Comparison of ENCODE assay signal across 30 cellular contexts in the genomic region with DNA sequence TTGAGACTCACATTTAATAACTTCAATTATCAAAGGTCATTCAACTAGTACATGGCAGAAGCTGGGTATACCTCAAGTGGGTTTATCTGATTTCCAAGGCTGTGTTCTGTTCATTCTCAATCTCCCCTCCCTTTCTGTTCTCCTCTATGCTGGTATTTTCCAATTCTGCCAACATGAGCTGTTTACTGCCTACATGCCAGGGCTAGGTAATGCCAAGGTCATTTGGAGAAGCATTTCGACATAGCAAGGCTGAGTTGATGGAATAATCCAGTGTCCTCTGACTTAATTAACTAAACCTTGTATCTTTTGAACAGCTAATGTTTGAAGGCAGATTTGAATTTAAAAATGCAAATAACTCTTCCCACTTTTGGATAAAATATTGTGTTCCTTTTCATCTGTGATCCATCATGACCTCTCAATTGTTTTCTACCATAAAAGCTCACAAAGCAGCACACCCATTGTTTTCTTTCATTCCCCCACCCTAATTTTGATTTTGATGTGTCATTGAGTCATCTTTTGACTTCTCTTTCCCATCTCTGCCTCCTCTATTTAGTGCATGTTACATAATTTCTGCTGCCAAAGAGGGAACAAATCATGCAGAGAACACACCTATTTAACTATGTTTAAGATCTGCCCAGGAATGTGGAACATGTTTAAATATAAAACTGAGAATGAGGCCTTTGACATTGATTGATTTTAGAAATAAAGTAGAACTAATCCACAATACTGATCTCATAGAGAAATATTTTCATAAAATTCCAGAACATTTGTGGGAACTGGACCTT.
DNase-seq lines count a peak whose midpoint lies in the region; ATAC-seq and TF ChIP-seq lines count a peak whose summit lies in the region.
"Had no signal": no experiment of that assay in that cellular context is flagged by ENCODE, and none has a peak within 500 bp of the region (broad histone marks: within the 10 kb centered on the region; RNA-seq: fewer than 3 reads in every experiment).

No MANE protein-coding gene starts in this region.

- TF ChIP-seq POLR2A in breast epithelium (IDR thresholded peaks at IDR 0.05), result no peak
- TF ChIP-seq POLR2A in stomach (IDR thresholded peaks at IDR 0.05), result no peak

- H3K27me3 Mint-ChIP-seq in CD4-positive, alpha-beta T cell, result peaks cover 37% of the 10 kb centered on the region

- peak overlapping the region; percentile 45 to 50 for H3K27ac ChIP-seq in breast epithelium
- H3K27ac ChIP-seq in left lung, result no peak overlapping the region
- H3K27ac ChIP-seq in stomach, result peak overlapping the region in 3 of 5 donors; percentile 26 to 31 (median 30)
- no peak overlapping the region for H3K27ac ChIP-seq in CD4-positive, alpha-beta T cell (ENCODE audit: low read depth, low read length)
- H3K27ac ChIP-seq: ascending aorta, C4-2B, lower lobe of right lung, psoas muscle had no signal

- TF ChIP-seq CTCF in breast epithelium (IDR thresholded peaks at IDR 0.05) (no peak), fibroblast of the aortic adventitia (IDR thresholded peaks at IDR 0.05; ENCODE audit: insufficient read depth, low read length) (no peak), left lung (IDR thresholded peaks at IDR 0.05) (no peak), stomach (IDR thresholded peaks at IDR 0.05) (no peak)
- TF ChIP-seq CTCF in CD4-positive, alpha-beta T cell (IDR thresholded peaks at IDR 0.05), result no peak

- no peaks in the 10 kb centered on the region for H3K36me3 ChIP-seq in breast epithelium
- no peaks in the 10 kb centered on the region for H3K36me3 ChIP-seq in left lung
- no peaks in the 10 kb centered on the region for H3K36me3 ChIP-seq in stomach
- H3K36me3 ChIP-seq: ascending aorta, lower lobe of right lung had no signal

- ATAC-seq in left lung (peak; percentile 26), GM19455 (IDR thresholded peaks at IDR 0.05; ENCODE audit: unreplicated experiment) (no peak), HG03565 (IDR thresholded peaks at IDR 0.05; ENCODE audit: unreplicated experiment) (no peak)
- no peak for ATAC-seq in CD4-positive, alpha-beta T cell (ENCODE audit: poor library complexity)
- ATAC-seq: activated CD8-positive, alpha-beta T cell treated with anti-CD3 and anti-CD28 coated beads, Interleukin-2, amount 10 ng/mL, durations not matched to agents 7 days and 5 days; HCT116; lower lobe of right lung; naive thymus-derived CD8-positive, alpha-beta T cell; PC-3; stimulated activated naive B cell treated with anti-CD40 and anti-IgM and Interleukin-4, amounts not matched to agents 10 μg/mL and 1 μg/mL and 100 μg/mL, for 72 hours had no signal

- CTCF ChIA-PET in CD4-positive, alpha-beta T cell (lab: Charles Lee), result no interaction called here

- intact Hi-C loops in breast epithelium (cut with DNase I; ENCODE audit: low total_unique reads) (no loop called here), left lung (cut with DNase I) (no loop called here), stomach (cut with DNase I; ENCODE audit: low total_unique reads) (no loop called here)
- intact Hi-C loops in CD4-positive, alpha-beta T cell (cut with DNase I, micrococcal nuclease), result no loop called here

- no peak overlapping the region for H3K4me3 Mint-ChIP-seq in CD4-positive, alpha-beta T cell
- H3K4me3 Mint-ChIP-seq: activated CD8-positive, alpha-beta T cell treated with anti-CD3 and anti-CD28 coated beads, Interleukin-2, amount 10 ng/mL, durations not matched to agents 7 days and 5 days; activated naive CD4-positive, alpha-beta T cell treated with anti-CD3 and anti-CD28 coated beads, Interleukin-2, amount 50 U/mL, for 24 hours; endodermal cell; naive thymus-derived CD8-positive, alpha-beta T cell; stimulated activated naive B cell treated with anti-CD40 and anti-IgM and Interleukin-4, amounts not matched to agents 10 μg/mL and 1 μg/mL and 100 μg/mL, for 72 hours had no signal

- H3K9me3 ChIP-seq in breast epithelium (no peaks in the 10 kb centered on the region), left lung (peaks cover 0 to 7% of the 10 kb centered on the region in 2 donors), stomach (peaks cover 0 to 5% (median 0%) of the 10 kb centered on the region in 4 donors)
- H3K9me3 ChIP-seq in CD4-positive, alpha-beta T cell (ENCODE audit: control insufficient read depth, low read length), result no peaks in the 10 kb centered on the region
- H3K9me3 ChIP-seq: ascending aorta, lower lobe of right lung had no signal

- H3K4me1 ChIP-seq in breast epithelium (no peaks in the 10 kb centered on the region), left lung (no peaks in the 10 kb centered on the region), stomach (peaks cover 7 to 23% (median 12%) of the 10 kb centered on the region in 4 donors)
- H3K4me1 ChIP-seq: lower lobe of right lung had no signal

- no peak for TF ChIP-seq EP300 in stomach (IDR thresholded peaks at IDR 0.05)

- H3K4me3 ChIP-seq in breast epithelium (no peak overlapping the region), fibroblast of the aortic adventitia (ENCODE audit: low read depth, low read length) (no peak overlapping the region), left lung (no peak overlapping the region), stomach (no peak overlapping the region)
- H3K4me3 ChIP-seq: ascending aorta, lower lobe of right lung, psoas muscle, skin epidermis had no signal

- WGBS in stomach, 5 donors, result 12 to 48% (median 32%) methylated on average over 1 of the region's 1 CpG

- H3K27ac Mint-ChIP-seq in CD4-positive, alpha-beta T cell, result no peak overlapping the region
- H3K27ac Mint-ChIP-seq: activated CD8-positive, alpha-beta T cell treated with anti-CD3 and anti-CD28 coated beads, Interleukin-2, amount 10 ng/mL, durations not matched to agents 7 days and 5 days; activated naive CD4-positive, alpha-beta T cell treated with anti-CD3 and anti-CD28 coated beads, Interleukin-2, amount 50 U/mL, for 24 hours; activated T-helper 2 cell treated with anti-CD3 and anti-CD28 coated beads, Interferon-gamma antibody, Interleukin-2, Interleukin-4, amounts not matched to agents 10 μg/mL and 5 μg/mL and 100 μg/mL, durations not matched to agents 14 hours and 24 hours and 36 hours; endodermal cell; naive thymus-derived CD8-positive, alpha-beta T cell; stimulated activated naive B cell treated with anti-CD40 and anti-IgM and Interleukin-4, amounts not matched to agents 10 μg/mL and 1 μg/mL and 100 μg/mL, for 72 hours had no signal

- peaks cover 2% of the 10 kb centered on the region for H3K9me3 Mint-ChIP-seq in CD4-positive, alpha-beta T cell
- H3K9me3 Mint-ChIP-seq: activated naive CD4-positive, alpha-beta T cell treated with anti-CD3 and anti-CD28 coated beads, Interleukin-2, amount 50 U/mL, for 24 hours had no signal

- H3K4me1 Mint-ChIP-seq in CD4-positive, alpha-beta T cell (ENCODE audit: low read depth), result no peaks in the 10 kb centered on the region
- H3K4me1 Mint-ChIP-seq: activated naive CD4-positive, alpha-beta T cell treated with anti-CD3 and anti-CD28 coated beads, Interleukin-2, amount 50 U/mL, for 24 hours; endodermal cell; naive thymus-derived CD8-positive, alpha-beta T cell; stimulated activated naive B cell treated with anti-CD40 and anti-IgM and Interleukin-4, amounts not matched to agents 10 μg/mL and 1 μg/mL and 100 μg/mL, for 72 hours had no signal

- POLR2A ChIA-PET in CD4-positive, alpha-beta T cell (lab: Charles Lee), result no interaction called here

- no peaks in the 10 kb centered on the region for H3K27me3 ChIP-seq in breast epithelium
- H3K27me3 ChIP-seq in left lung, result no peaks in the 10 kb centered on the region
- no peaks in the 10 kb centered on the region for H3K27me3 ChIP-seq in stomach
- H3K27me3 ChIP-seq in CD4-positive, alpha-beta T cell (ENCODE audit: control insufficient read depth, insufficient read depth, low read length), result no peaks in the 10 kb centered on the region
- H3K27me3 ChIP-seq: ascending aorta had no signal

- DNase-seq in breast epithelium (ENCODE audit: low spot score in 2 of 2) (peak in 1 of 2 donors; percentile 35), fibroblast of the aortic adventitia (ENCODE audit: low read depth) (peak; percentile 9), left lung (no peak), stomach (no peak), AG08396 (ENCODE audit: low spot score) (no peak)
- DNase-seq in CD4-positive, alpha-beta T cell, result no peak
- DNase-seq: activated CD8-positive, alpha-beta T cell treated with anti-CD3 and anti-CD28 coated beads, Interleukin-2, amount 10 ng/mL, durations not matched to agents 7 days and 5 days; Calu3; central memory CD4-positive, alpha-beta T cell; DMS79; endodermal cell; Kasumi-1; lower lobe of right lung; naive thymus-derived CD8-positive, alpha-beta T cell; NCI-H1436; NCI-H2081; NCI-H526; NK-92 treated with Interleukin-12 subunit alpha and Interleukin-12 subunit beta, amount 100 ng/mL, for 24 hours; PC-3; psoas muscle; SHP77; stimulated activated naive B cell treated with anti-CD40 and anti-IgM and Interleukin-4, amounts not matched to agents 10 μg/mL and 1 μg/mL and 100 μg/mL, for 72 hours had no signal

- H3K36me3 Mint-ChIP-seq in CD4-positive, alpha-beta T cell (ENCODE audit: low read depth), result no peaks in the 10 kb centered on the region
- H3K36me3 Mint-ChIP-seq: activated naive CD4-positive, alpha-beta T cell treated with anti-CD3 and anti-CD28 coated beads, Interleukin-2, amount 50 U/mL, for 24 hours; naive thymus-derived CD8-positive, alpha-beta T cell; stimulated activated naive B cell treated with anti-CD40 and anti-IgM and Interleukin-4, amounts not matched to agents 10 μg/mL and 1 μg/mL and 100 μg/mL, for 72 hours had no signal

Comparison
In these comparisons a context has a peak if more than half of its experiments do, and no peak if none do; other contexts are left out.
1. H3K27ac ChIP-seq: peak in breast epithelium (2 of 2) and stomach (3 of 5); none in left lung (0 of 2) and CD4-positive, alpha-beta T cell (single experiment).